Comparison of ENCODE assay signal across 24 cellular contexts in the genomic region with DNA sequence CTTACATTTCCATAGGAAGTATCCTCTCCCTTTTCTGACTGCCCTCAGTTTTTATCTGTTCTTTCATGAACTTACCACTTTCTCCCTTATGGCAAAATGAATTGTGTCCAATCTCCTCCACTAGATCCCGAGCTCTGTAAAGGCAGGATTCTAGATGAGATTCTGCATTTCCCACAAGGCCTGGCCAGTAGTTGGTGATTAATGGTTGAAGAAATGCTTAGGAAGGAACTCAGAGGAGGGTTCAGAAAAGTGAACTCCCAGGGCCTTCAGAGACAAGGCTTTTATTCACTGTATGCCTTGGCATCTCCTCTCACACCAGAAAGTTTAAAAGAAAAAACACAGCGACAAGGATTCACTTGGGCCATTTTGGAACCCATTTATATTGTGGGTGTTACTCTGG.
DNase-seq lines count a peak whose midpoint lies in the region; ATAC-seq and TF ChIP-seq lines count a peak whose summit lies in the region.
"Had no signal": no experiment of that assay in that cellular context is flagged by ENCODE, and none has a peak within 500 bp of the region (broad histone marks: within the 10 kb centered on the region; RNA-seq: fewer than 3 reads in every experiment).

No MANE protein-coding gene starts in this region.

- H3K79me2 ChIP-seq in hepatocyte: no peaks in the 10 kb centered on the region

- H3K4me3 Mint-ChIP-seq in activated CD8-positive, alpha-beta T cell treated with anti-CD3 and anti-CD28 coated beads for 36 hours: no peak overlapping the region
- H3K4me3 Mint-ChIP-seq in activated CD8-positive, alpha-beta T cell treated with anti-CD3 and anti-CD28 coated beads, Interleukin-2, amount 10 ng/mL, durations not matched to agents 7 days and 5 days: no peak overlapping the region
- H3K4me3 Mint-ChIP-seq: B cell; natural killer cell; T-helper 2 cell treated with Interferon-gamma antibody and Interleukin-4, amounts not matched to agents 5 μg/mL and 100 μg/mL, for 36 hours had no signal

- H3K9me3 ChIP-seq in gastroesophageal sphincter (no peaks in the 10 kb centered on the region), neuronal stem cell (replicated peaks in 1 of 2; ENCODE audit: control insufficient read depth in 2 of 2, insufficient read depth in 1 of 2, low read depth in 1 of 2, low read length in 2 of 2) (no peaks in the 10 kb centered on the region), vagina (no peaks in the 10 kb centered on the region), hepatocyte (ENCODE audit: low read depth) (no peaks in the 10 kb centered on the region)
- H3K9me3 ChIP-seq: upper lobe of left lung had no signal

- WGBS in gastroesophageal sphincter (ENCODE audit: low coverage in 1 of 2), 2 donors: 50 to 100% methylated on average over 1 to 2 of the region's 2 CpGs
- WGBS in neuronal stem cell (ENCODE audit: extremely low coverage in 2 of 2, insufficient read length in 2 of 2, insufficient replicate concordance in 1 of 2), 2 donors: no CpG with 5 or more reads among the region's 2 CpGs
- WGBS in hepatocyte (ENCODE audit: low lambda C conversion rate, missing lambda C conversion rate): 91% methylated on average over 2 of the region's 2 CpGs

- H4K8ac ChIP-seq in neuronal stem cell (ENCODE audit: low read depth, low read length): no peak overlapping the region

- DNase-seq in activated CD8-positive, alpha-beta T cell treated with anti-CD3 and anti-CD28 coated beads for 36 hours: no peak
- DNase-seq in activated CD8-positive, alpha-beta T cell treated with anti-CD3 and anti-CD28 coated beads, Interleukin-2, amount 10 ng/mL, durations not matched to agents 7 days and 5 days: no peak
- no peak for DNase-seq in neuronal stem cell (ENCODE audit: low spot score)
- DNase-seq in vagina (ENCODE audit: extremely low spot score in 2 of 2): no peak
- no peak for DNase-seq in hepatocyte (ENCODE audit: low spot score)
- DNase-seq: 8988T; activated CD4-positive, alpha-beta T cell treated with anti-CD3 and anti-CD28 coated beads, Interleukin-2, amount 50 U/mL, for 4 hours; activated naive CD4-positive, alpha-beta T cell; islet precursor cell; natural killer cell; NCI-H2107; NCI-H510A treated with DMSO at 0.1 percent for 48 hours; posterior cingulate gyrus; stimulated activated CD4-positive, alpha-beta T cell treated with anti-CD3 and anti-CD28 coated beads, Interleukin-2, amount 100 ng/mL, for 24 hours; stimulated activated naive CD4-positive, alpha-beta T cell treated with Interleukin-2 at 50 U/mL for 16 hours; upper lobe of left lung; WERI-Rb-1 had no signal

- no peaks in the 10 kb centered on the region for H3K27me3 Mint-ChIP-seq in activated CD8-positive, alpha-beta T cell treated with anti-CD3 and anti-CD28 coated beads for 36 hours
- no peaks in the 10 kb centered on the region for H3K27me3 Mint-ChIP-seq in activated CD8-positive, alpha-beta T cell treated with anti-CD3 and anti-CD28 coated beads, Interleukin-2, amount 10 ng/mL, durations not matched to agents 7 days and 5 days (ENCODE audit: low read depth)
- H3K27me3 Mint-ChIP-seq: B cell had no signal

- peak overlapping the region; percentile 53 for H3K27ac Mint-ChIP-seq in activated CD8-positive, alpha-beta T cell treated with anti-CD3 and anti-CD28 coated beads for 36 hours
- H3K27ac Mint-ChIP-seq in activated CD8-positive, alpha-beta T cell treated with anti-CD3 and anti-CD28 coated beads, Interleukin-2, amount 10 ng/mL, durations not matched to agents 7 days and 5 days: no peak overlapping the region
- H3K27ac Mint-ChIP-seq: B cell; natural killer cell; T-helper 2 cell treated with Interferon-gamma antibody and Interleukin-4, amounts not matched to agents 5 μg/mL and 100 μg/mL, for 36 hours had no signal

- no peak for TF ChIP-seq CTCF in activated CD8-positive, alpha-beta T cell treated with anti-CD3 and anti-CD28 coated beads for 36 hours (IDR thresholded peaks at IDR 0.05)
- no peak for TF ChIP-seq CTCF in gastroesophageal sphincter (IDR thresholded peaks at IDR 0.05)
- TF ChIP-seq CTCF in vagina (IDR thresholded peaks at IDR 0.05): no peak
- no peak for TF ChIP-seq CTCF in hepatocyte (IDR thresholded peaks at IDR 0.05; ENCODE audit: poor library complexity)

- H2BK5ac ChIP-seq in neuronal stem cell (ENCODE audit: low read length): no peak overlapping the region

- no peak for ATAC-seq in activated CD8-positive, alpha-beta T cell treated with anti-CD3 and anti-CD28 coated beads for 36 hours
- ATAC-seq in activated CD8-positive, alpha-beta T cell treated with anti-CD3 and anti-CD28 coated beads, Interleukin-2, amount 10 ng/mL, durations not matched to agents 7 days and 5 days: no peak
- ATAC-seq in gastroesophageal sphincter (no peak), HG03432 (IDR thresholded peaks at IDR 0.05; ENCODE audit: unreplicated experiment) (no peak), HG02870 (IDR thresholded peaks at IDR 0.05; ENCODE audit: unreplicated experiment) (no peak)
- ATAC-seq: natural killer cell had no signal

- H3K27ac ChIP-seq in gastroesophageal sphincter (peak overlapping the region in 3 of 4 donors; percentile 16 to 41 (median 24)), neuronal stem cell (replicated peaks; ENCODE audit: low read length) (no peak overlapping the region), vagina (peak overlapping the region; percentile 32), hepatocyte (no peak overlapping the region)
- H3K27ac ChIP-seq: HL-60, SK-N-MC, upper lobe of left lung, WERI-Rb-1 had no signal

- no peak overlapping the region for H2BK120ac ChIP-seq in neuronal stem cell (ENCODE audit: low read depth, low read length)

- H3K4me1 ChIP-seq in gastroesophageal sphincter (no peaks in the 10 kb centered on the region), neuronal stem cell (ENCODE audit: control insufficient read depth in 2 of 2, insufficient read depth in 1 of 2, low read depth in 1 of 2, low read length in 2 of 2) (no peaks in the 10 kb centered on the region), vagina (peaks cover 7% of the 10 kb centered on the region), hepatocyte (ENCODE audit: insufficient read depth) (no peaks in the 10 kb centered on the region)
- H3K4me1 ChIP-seq: upper lobe of left lung had no signal

- H3K27me3 ChIP-seq in gastroesophageal sphincter: no peaks in the 10 kb centered on the region
- no peaks in the 10 kb centered on the region for H3K27me3 ChIP-seq in neuronal stem cell (ENCODE audit: control insufficient read depth in 3 of 3, insufficient read depth in 3 of 3, low read depth in 1 of 3, low read length in 3 of 3)
- H3K27me3 ChIP-seq in vagina: no peaks in the 10 kb centered on the region
- H3K27me3 ChIP-seq in hepatocyte: no peaks in the 10 kb centered on the region
- H3K27me3 ChIP-seq: upper lobe of left lung had no signal

- no peak overlapping the region for H3K14ac ChIP-seq in neuronal stem cell (ENCODE audit: low read length)

- no peak overlapping the region for H3K9ac ChIP-seq in neuronal stem cell (ENCODE audit: low read depth, low read length, poor library complexity)

- H3K18ac ChIP-seq in neuronal stem cell (ENCODE audit: low read length): no peak overlapping the region

- H3K23ac ChIP-seq in neuronal stem cell (ENCODE audit: low read depth, low read length, poor library complexity): no peak overlapping the region

- no peak for TF ChIP-seq EP300 in gastroesophageal sphincter (IDR thresholded peaks at IDR 0.05)

- H4K20me1 ChIP-seq in hepatocyte (ENCODE audit: insufficient read depth, poor library complexity, severe bottlenecking): no peaks in the 10 kb centered on the region

- H3K4ac ChIP-seq in neuronal stem cell (ENCODE audit: low read length): no peak overlapping the region

- H3K36me3 Mint-ChIP-seq in activated CD8-positive, alpha-beta T cell treated with anti-CD3 and anti-CD28 coated beads for 36 hours (ENCODE audit: low read depth): peaks cover 26% of the 10 kb centered on the region
- no peaks in the 10 kb centered on the region for H3K36me3 Mint-ChIP-seq in activated CD8-positive, alpha-beta T cell treated with anti-CD3 and anti-CD28 coated beads, Interleukin-2, amount 10 ng/mL, durations not matched to agents 7 days and 5 days (ENCODE audit: low read depth)
- H3K36me3 Mint-ChIP-seq: natural killer cell had no signal

- no peak overlapping the region for H2AK5ac ChIP-seq in neuronal stem cell (ENCODE audit: low read depth, low read length)

- POLR2A ChIA-PET in activated CD8-positive, alpha-beta T cell treated with anti-CD3 and anti-CD28 coated beads for 36 hours (lab: Charles Lee): no interaction called here
- POLR2A ChIA-PET in activated CD8-positive, alpha-beta T cell treated with anti-CD3 and anti-CD28 coated beads, Interleukin-2, amount 10 ng/mL, durations not matched to agents 7 days and 5 days (lab: Charles Lee): no interaction called here

- no peaks in the 10 kb centered on the region for H3K9me2 ChIP-seq in hepatocyte (replicated peaks; ENCODE audit: insufficient read depth)

- H3K79me1 ChIP-seq in neuronal stem cell (ENCODE audit: low read depth, low read length): peaks cover 1% of the 10 kb centered on the region

- peaks cover 1% of the 10 kb centered on the region for H3K9me3 Mint-ChIP-seq in activated CD8-positive, alpha-beta T cell treated with anti-CD3 and anti-CD28 coated beads for 36 hours
- no peaks in the 10 kb centered on the region for H3K9me3 Mint-ChIP-seq in activated CD8-positive, alpha-beta T cell treated with anti-CD3 and anti-CD28 coated beads, Interleukin-2, amount 10 ng/mL, durations not matched to agents 7 days and 5 days (ENCODE audit: insufficient read depth)
- H3K9me3 Mint-ChIP-seq: natural killer cell; T-helper 2 cell treated with Interferon-gamma antibody and Interleukin-4, amounts not matched to agents 5 μg/mL and 100 μg/mL, for 36 hours had no signal

- intact Hi-C loops in activated CD8-positive, alpha-beta T cell treated with anti-CD3 and anti-CD28 coated beads for 36 hours (cut with micrococcal nuclease): loop anchor here (10.0 kb wide), 2 partner anchors 136 to 496 kb away; a partner anchor contains a TSS
- intact Hi-C loops in vagina (cut with DNase I): no loop called here

- H2BK15ac ChIP-seq in neuronal stem cell (ENCODE audit: low read length): no peak overlapping the region

- peaks cover 56% of the 10 kb centered on the region for H3K4me1 Mint-ChIP-seq in activated CD8-positive, alpha-beta T cell treated with anti-CD3 and anti-CD28 coated beads for 36 hours (ENCODE audit: low read depth)
- H3K4me1 Mint-ChIP-seq in activated CD8-positive, alpha-beta T cell treated with anti-CD3 and anti-CD28 coated beads, Interleukin-2, amount 10 ng/mL, durations not matched to agents 7 days and 5 days (ENCODE audit: low read depth): peaks cover 8% of the 10 kb centered on the region
- H3K4me1 Mint-ChIP-seq: B cell had no signal

- no peak overlapping the region for H4K91ac ChIP-seq in neuronal stem cell (ENCODE audit: low read depth, low read length, poor library complexity)

- H3K4me2 ChIP-seq in neuronal stem cell (ENCODE audit: insufficient read depth, low read length, poor library complexity, severe bottlenecking) (no peak overlapping the region), hepatocyte (no peak overlapping the region)

- no peak overlapping the region for H2BK12ac ChIP-seq in neuronal stem cell (ENCODE audit: low read length)

- H3K4me3 ChIP-seq in gastroesophageal sphincter (no peak overlapping the region), neuronal stem cell (ENCODE audit: low read length in 2 of 2) (no peak overlapping the region), vagina (no peak overlapping the region), hepatocyte (no peak overlapping the region)
- H3K4me3 ChIP-seq: SK-N-MC, upper lobe of left lung had no signal

- TF ChIP-seq POLR2A in gastroesophageal sphincter (IDR thresholded peaks at IDR 0.05) (no peak), vagina (IDR thresholded peaks at IDR 0.05) (no peak)

- H3K36me3 ChIP-seq in gastroesophageal sphincter (peaks cover 0 to 63% of the 10 kb centered on the region in 2 donors), neuronal stem cell (replicated peaks in 1 of 2; ENCODE audit: control insufficient read depth in 2 of 2, insufficient read depth in 2 of 2, low read length in 2 of 2) (peaks cover 0 to 30% of the 10 kb centered on the region in 2 donors), vagina (no peaks in the 10 kb centered on the region), hepatocyte (replicated peaks; ENCODE audit: insufficient read depth, low read depth) (no peaks in the 10 kb centered on the region)

- CTCF ChIA-PET in activated CD8-positive, alpha-beta T cell treated with anti-CD3 and anti-CD28 coated beads for 36 hours (lab: Charles Lee): interaction anchor here (2.9 kb wide), 1 partner anchor 168 kb away, joined by 9 read pairs; no protein-coding TSS in a partner anchor
- CTCF ChIA-PET in activated CD8-positive, alpha-beta T cell treated with anti-CD3 and anti-CD28 coated beads, Interleukin-2, amount 10 ng/mL, durations not matched to agents 7 days and 5 days (lab: Charles Lee): no interaction called here

- H2AFZ ChIP-seq in neuronal stem cell (ENCODE audit: low read length): peak overlapping the region; percentile 2
- no peak overlapping the region for H2AFZ ChIP-seq in hepatocyte

Comparison
In these comparisons a context has a peak if more than half of its experiments do, and no peak if none do; other contexts are left out.
1. H3K27ac ChIP-seq: peak in gastroesophageal sphincter (3 of 4) and vagina (single experiment); none in neuronal stem cell (single experiment) and hepatocyte (single experiment).